1 cellular context compared by ENCODE assay signal in the genomic region with DNA sequence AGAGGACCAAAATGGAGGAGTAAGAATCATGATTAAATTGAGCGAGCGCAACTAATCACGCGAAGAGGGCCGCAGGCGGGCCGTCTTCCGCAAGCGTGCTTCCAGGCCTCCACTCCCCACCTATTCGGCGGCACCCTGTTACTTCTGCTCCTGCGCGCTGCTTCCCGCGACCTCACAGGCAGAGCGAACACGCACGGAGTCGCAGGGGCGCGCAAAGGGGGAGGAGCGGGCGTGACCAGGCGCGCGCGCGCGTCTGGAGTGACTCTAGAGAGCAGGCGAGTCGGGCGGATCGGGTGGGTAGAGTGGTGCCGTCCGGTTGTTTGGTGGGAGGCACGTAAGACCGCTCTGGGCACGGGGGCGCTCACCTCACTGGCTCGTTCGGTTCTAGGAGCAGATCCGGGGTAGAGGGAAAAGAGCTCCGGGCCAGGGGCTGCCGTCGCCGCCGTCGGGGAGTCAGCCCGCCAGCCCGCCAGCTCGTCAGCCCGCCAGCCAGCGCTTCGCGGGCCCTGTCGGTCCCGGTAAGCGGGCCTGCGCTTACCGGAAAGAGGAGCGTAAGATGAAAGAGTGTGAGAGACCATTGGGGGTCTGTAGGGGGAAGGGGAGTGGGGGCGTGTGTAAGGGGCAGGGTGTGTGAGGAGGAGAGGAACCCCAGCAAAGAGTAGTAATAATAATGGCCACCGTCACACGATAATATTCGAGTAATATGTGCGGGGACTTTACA.
TF ChIP-seq lines count a peak whose summit lies in the region.

A gene (plus strand): TSS at position 377 of the 721 bp plus-strand sequence. CDS start 4,652 bp downstream, outside the sequence.

TF ChIP-seq in K562, 482 proteins besides CTCF, POLR2A, EP300 and RAD21 (continued from another document and continues in another):
- TF ChIP-seq, protein P1, sequence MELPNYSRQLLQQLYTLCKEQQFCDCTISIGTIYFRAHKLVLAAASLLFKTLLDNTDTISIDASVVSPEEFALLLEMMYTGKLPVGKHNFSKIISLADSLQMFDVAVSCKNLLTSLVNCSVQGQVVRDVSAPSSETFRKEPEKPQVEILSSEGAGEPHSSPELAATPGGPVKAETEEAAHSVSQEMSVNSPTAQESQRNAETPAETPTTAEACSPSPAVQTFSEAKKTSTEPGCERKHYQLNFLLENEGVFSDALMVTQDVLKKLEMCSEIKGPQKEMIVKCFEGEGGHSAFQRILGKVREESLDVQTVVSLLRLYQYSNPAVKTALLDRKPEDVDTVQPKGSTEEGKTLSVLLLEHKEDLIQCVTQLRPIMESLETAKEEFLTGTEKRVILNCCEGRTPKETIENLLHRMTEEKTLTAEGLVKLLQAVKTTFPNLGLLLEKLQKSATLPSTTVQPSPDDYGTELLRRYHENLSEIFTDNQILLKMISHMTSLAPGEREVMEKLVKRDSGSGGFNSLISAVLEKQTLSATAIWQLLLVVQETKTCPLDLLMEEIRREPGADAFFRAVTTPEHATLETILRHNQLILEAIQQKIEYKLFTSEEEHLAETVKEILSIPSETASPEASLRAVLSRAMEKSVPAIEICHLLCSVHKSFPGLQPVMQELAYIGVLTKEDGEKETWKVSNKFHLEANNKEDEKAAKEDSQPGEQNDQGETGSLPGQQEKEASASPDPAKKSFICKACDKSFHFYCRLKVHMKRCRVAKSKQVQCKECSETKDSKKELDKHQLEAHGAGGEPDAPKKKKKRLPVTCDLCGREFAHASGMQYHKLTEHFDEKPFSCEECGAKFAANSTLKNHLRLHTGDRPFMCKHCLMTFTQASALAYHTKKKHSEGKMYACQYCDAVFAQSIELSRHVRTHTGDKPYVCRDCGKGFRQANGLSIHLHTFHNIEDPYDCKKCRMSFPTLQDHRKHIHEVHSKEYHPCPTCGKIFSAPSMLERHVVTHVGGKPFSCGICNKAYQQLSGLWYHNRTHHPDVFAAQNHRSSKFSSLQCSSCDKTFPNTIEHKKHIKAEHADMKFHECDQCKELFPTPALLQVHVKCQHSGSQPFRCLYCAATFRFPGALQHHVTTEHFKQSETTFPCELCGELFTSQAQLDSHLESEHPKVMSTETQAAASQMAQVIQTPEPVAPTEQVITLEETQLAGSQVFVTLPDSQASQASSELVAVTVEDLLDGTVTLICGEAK (IDR thresholded peaks at IDR 0.05): peak; percentile 77
- TF ChIP-seq, protein P1 (CRISPR knock-in tag; IDR thresholded peaks at IDR 0.05): no peak
- no peak for TF ChIP-seq ARID2 (IDR thresholded peaks at IDR 0.05)
- peak; percentile 75; the same call in 1 of the 2 replicates for TF ChIP-seq ZBTB7A (IDR thresholded peaks at IDR 0.05; ENCODE audit: borderline replicate concordance, control insufficient read depth, low read depth, low read length)
- no peak for TF ChIP-seq HNRNPUL1 (IDR thresholded peaks at IDR 0.05; ENCODE audit: low read length)
- peak; percentile 88 for TF ChIP-seq MYC (IDR thresholded peaks at IDR 0.05; ENCODE audit: low read depth, low read length)
- TF ChIP-seq MYC (CRISPR knock-in tag; IDR thresholded peaks at IDR 0.05; ENCODE audit: borderline replicate concordance, low read depth): peak; percentile 56; the same call in 1 of the 2 replicates
- TF ChIP-seq, protein P2, sequence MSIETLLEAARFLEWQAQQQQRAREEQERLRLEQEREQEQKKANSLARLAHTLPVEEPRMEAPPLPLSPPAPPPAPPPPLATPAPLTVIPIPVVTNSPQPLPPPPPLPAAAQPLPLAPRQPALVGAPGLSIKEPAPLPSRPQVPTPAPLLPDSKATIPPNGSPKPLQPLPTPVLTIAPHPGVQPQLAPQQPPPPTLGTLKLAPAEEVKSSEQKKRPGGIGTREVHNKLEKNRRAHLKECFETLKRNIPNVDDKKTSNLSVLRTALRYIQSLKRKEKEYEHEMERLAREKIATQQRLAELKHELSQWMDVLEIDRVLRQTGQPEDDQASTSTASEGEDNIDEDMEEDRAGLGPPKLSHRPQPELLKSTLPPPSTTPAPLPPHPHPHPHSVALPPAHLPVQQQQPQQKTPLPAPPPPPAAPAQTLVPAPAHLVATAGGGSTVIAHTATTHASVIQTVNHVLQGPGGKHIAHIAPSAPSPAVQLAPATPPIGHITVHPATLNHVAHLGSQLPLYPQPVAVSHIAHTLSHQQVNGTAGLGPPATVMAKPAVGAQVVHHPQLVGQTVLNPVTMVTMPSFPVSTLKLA (conservative IDR thresholded peaks at IDR 0.05): peak; percentile 81 to 84
- no peak; the same call in 1 of the 2 replicates for TF ChIP-seq HEY1 (CRISPR knock-in tag; IDR thresholded peaks at IDR 0.05; ENCODE audit: borderline replicate concordance)
- TF ChIP-seq SMAD1 (IDR thresholded peaks at IDR 0.05; ENCODE audit: low read depth, low read length, partially characterized antibody): peak; percentile 11
- peak; percentile 76 for TF ChIP-seq RB1 (IDR thresholded peaks at IDR 0.05; ENCODE audit: low read depth)
- TF ChIP-seq NCOA2 (IDR thresholded peaks at IDR 0.05; ENCODE audit: partially characterized antibody in 2 of 2): no peak
- TF ChIP-seq, protein P3, sequence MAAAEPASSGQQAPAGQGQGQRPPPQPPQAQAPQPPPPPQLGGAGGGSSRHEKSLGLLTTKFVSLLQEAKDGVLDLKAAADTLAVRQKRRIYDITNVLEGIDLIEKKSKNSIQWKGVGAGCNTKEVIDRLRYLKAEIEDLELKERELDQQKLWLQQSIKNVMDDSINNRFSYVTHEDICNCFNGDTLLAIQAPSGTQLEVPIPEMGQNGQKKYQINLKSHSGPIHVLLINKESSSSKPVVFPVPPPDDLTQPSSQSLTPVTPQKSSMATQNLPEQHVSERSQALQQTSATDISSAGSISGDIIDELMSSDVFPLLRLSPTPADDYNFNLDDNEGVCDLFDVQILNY (CRISPR knock-in tag; IDR thresholded peaks at IDR 0.05): no peak
- TF ChIP-seq, protein P4, sequence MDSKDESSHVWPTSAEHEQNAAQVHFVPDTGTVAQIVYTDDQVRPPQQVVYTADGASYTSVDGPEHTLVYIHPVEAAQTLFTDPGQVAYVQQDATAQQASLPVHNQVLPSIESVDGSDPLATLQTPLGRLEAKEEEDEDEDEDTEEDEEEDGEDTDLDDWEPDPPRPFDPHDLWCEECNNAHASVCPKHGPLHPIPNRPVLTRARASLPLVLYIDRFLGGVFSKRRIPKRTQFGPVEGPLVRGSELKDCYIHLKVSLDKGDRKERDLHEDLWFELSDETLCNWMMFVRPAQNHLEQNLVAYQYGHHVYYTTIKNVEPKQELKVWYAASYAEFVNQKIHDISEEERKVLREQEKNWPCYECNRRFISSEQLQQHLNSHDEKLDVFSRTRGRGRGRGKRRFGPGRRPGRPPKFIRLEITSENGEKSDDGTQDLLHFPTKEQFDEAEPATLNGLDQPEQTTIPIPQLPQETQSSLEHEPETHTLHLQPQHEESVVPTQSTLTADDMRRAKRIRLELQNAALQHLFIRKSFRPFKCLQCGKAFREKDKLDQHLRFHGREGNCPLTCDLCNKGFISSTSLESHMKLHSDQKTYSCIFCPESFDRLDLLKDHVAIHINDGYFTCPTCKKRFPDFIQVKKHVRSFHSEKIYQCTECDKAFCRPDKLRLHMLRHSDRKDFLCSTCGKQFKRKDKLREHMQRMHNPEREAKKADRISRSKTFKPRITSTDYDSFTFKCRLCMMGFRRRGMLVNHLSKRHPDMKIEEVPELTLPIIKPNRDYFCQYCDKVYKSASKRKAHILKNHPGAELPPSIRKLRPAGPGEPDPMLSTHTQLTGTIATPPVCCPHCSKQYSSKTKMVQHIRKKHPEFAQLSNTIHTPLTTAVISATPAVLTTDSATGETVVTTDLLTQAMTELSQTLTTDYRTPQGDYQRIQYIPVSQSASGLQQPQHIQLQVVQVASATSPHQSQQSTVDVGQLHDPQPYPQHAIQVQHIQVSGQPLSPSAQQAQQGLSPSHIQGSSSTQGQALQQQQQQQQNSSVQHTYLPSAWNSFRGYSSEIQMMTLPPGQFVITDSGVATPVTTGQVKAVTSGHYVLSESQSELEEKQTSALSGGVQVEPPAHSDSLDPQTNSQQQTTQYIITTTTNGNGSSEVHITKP (IDR thresholded peaks at IDR 0.05; ENCODE audit: partially characterized antibody): peak; percentile 89
- TF ChIP-seq RBM14 (IDR thresholded peaks at IDR 0.05; ENCODE audit: borderline replicate concordance, insufficient read depth, low read depth, low read length): 0 out of 2 replicates have a peak, but pooled peaks have one; percentile 70
- TF ChIP-seq TARDBP (IDR thresholded peaks at IDR 0.05): peak; percentile 48; the same call in 1 of the 2 replicates
- TF ChIP-seq, protein P5, sequence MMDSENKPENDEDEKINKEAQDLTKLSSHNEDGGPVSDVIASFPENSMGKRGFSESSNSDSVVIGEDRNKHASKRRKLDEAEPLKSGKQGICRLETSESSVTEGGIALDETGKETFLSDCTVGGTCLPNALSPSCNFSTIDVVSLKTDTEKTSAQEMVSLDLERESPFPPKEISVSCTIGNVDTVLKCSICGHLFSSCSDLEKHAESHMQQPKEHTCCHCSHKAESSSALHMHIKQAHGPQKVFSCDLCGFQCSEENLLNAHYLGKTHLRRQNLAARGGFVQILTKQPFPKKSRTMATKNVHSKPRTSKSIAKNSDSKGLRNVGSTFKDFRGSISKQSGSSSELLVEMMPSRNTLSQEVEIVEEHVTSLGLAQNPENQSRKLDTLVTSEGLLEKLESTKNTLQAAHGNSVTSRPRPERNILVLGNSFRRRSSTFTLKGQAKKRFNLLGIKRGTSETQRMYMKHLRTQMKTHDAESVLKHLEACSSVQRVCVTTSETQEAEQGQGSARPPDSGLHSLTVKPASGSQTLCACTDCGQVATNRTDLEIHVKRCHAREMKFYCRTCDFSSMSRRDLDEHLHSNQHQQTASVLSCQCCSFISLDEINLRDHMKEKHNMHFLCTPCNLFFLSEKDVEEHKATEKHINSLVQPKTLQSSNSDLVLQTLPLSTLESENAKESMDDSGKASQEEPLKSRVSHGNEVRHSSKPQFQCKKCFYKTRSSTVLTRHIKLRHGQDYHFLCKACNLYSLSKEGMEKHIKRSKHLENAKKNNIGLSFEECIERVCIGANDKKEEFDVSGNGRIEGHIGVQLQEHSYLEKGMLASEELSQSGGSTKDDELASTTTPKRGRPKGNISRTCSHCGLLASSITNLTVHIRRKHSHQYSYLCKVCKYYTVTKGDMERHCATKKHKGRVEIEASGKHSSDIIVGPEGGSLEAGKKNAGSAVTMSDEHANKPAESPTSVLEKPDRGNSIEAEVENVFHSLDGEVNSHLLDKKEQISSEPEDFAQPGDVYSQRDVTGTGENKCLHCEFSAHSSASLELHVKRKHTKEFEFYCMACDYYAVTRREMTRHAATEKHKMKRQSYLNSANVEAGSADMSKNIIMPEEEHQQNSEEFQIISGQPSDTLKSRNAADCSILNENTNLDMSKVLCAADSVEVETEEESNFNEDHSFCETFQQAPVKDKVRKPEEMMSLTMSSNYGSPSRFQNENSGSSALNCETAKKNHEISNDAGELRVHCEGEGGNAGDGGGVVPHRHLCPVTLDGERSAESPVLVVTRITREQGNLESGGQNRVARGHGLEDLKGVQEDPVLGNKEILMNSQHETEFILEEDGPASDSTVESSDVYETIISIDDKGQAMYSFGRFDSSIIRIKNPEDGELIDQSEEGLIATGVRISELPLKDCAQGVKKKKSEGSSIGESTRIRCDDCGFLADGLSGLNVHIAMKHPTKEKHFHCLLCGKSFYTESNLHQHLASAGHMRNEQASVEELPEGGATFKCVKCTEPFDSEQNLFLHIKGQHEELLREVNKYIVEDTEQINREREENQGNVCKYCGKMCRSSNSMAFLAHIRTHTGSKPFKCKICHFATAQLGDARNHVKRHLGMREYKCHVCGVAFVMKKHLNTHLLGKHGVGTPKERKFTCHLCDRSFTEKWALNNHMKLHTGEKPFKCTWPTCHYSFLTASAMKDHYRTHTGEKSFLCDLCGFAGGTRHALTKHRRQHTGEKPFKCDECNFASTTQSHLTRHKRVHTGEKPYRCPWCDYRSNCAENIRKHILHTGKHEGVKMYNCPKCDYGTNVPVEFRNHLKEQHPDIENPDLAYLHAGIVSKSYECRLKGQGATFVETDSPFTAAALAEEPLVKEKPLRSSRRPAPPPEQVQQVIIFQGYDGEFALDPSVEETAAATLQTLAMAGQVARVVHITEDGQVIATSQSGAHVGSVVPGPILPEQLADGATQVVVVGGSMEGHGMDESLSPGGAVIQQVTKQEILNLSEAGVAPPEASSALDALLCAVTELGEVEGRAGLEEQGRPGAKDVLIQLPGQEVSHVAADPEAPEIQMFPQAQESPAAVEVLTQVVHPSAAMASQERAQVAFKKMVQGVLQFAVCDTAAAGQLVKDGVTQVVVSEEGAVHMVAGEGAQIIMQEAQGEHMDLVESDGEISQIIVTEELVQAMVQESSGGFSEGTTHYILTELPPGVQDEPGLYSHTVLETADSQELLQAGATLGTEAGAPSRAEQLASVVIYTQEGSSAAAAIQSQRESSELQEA (IDR thresholded peaks at IDR 0.05; ENCODE audit: low read depth): no peak
- TF ChIP-seq ZNF57 (CRISPR knock-in tag; IDR thresholded peaks at IDR 0.05): no peak
